Comparison of ENCODE assay signal across 8 cellular contexts in genomic region chr2:27583390-27583915, GRCh38. TPM values are rescaled to one million over a fixed set of nuclear protein-coding genes. Genes with fewer than 3 reads are reported as not detected.
DNase-seq lines count a peak whose midpoint lies in the region; ATAC-seq lines count a peak whose summit lies in the region.

No MANE protein-coding gene starts in this region.

- no peak overlapping the region for H3K14ac ChIP-seq in neuronal stem cell (ENCODE audit: low read length)

- H3K4me1 ChIP-seq in SJCRH30 (peaks cover 4% of the 10 kb centered on the region; the same call in 1 of the 2 replicates), neuronal stem cell (ENCODE audit: control insufficient read depth in 2 of 2, insufficient read depth in 1 of 2, low read depth in 1 of 2, low read length in 2 of 2) (peaks cover 2 to 4% of the 10 kb centered on the region in 2 donors)

- H4K91ac ChIP-seq in neuronal stem cell (ENCODE audit: low read depth, low read length, poor library complexity): no peak overlapping the region

- peaks cover 5% of the 10 kb centered on the region for H3K79me1 ChIP-seq in neuronal stem cell (ENCODE audit: low read depth, low read length)

- H3K4ac ChIP-seq in neuronal stem cell (ENCODE audit: low read length): no peak overlapping the region

- H3K27ac ChIP-seq in SJCRH30: peak overlapping the region; percentile 64
- peak overlapping the region; percentile 61 for H3K27ac ChIP-seq in epithelial cell of prostate
- no peak overlapping the region for H3K27ac ChIP-seq in neuronal stem cell (replicated peaks; ENCODE audit: low read length)

- no CpG with 5 or more reads among the region's 12 CpGs for WGBS in neuronal stem cell (ENCODE audit: extremely low coverage in 2 of 2, insufficient read length in 2 of 2, insufficient replicate concordance in 1 of 2), 2 donors

- no peak overlapping the region for H3K23ac ChIP-seq in neuronal stem cell (ENCODE audit: low read depth, low read length, poor library complexity)

- no peak overlapping the region for H2BK15ac ChIP-seq in neuronal stem cell (ENCODE audit: low read length)

- peak overlapping the region; percentile 71 for H3K9ac ChIP-seq in neuronal stem cell (ENCODE audit: low read depth, low read length, poor library complexity)

- H3K4me2 ChIP-seq in neuronal stem cell (ENCODE audit: insufficient read depth, low read length, poor library complexity, severe bottlenecking): peak overlapping the region; percentile 59

- H3K27me3 ChIP-seq in SJCRH30 (no peaks in the 10 kb centered on the region), neuronal stem cell (ENCODE audit: control insufficient read depth in 3 of 3, insufficient read depth in 3 of 3, low read depth in 1 of 3, low read length in 3 of 3) (no peaks in the 10 kb centered on the region)

- H3K36me3 ChIP-seq in SJCRH30: no peaks in the 10 kb centered on the region; the same call in 1 of the 2 replicates
- H3K36me3 ChIP-seq in neuronal stem cell (replicated peaks in 1 of 2; ENCODE audit: control insufficient read depth in 2 of 2, insufficient read depth in 2 of 2, low read length in 2 of 2): no peaks in the 10 kb centered on the region

- peaks cover 18% of the 10 kb centered on the region for H3K9me3 ChIP-seq in SJCRH30 (replicated peaks)
- peaks cover 0 to 32% of the 10 kb centered on the region in 2 donors for H3K9me3 ChIP-seq in neuronal stem cell (replicated peaks in 1 of 2; ENCODE audit: control insufficient read depth in 2 of 2, insufficient read depth in 1 of 2, low read depth in 1 of 2, low read length in 2 of 2)

- H2AFZ ChIP-seq in neuronal stem cell (ENCODE audit: low read length): peak overlapping the region; percentile 96

- H2BK120ac ChIP-seq in neuronal stem cell (ENCODE audit: low read depth, low read length): no peak overlapping the region

- H2BK5ac ChIP-seq in neuronal stem cell (ENCODE audit: low read length): no peak overlapping the region

- no peak overlapping the region for H2AK5ac ChIP-seq in neuronal stem cell (ENCODE audit: low read depth, low read length)

- no peak overlapping the region for H3K18ac ChIP-seq in neuronal stem cell (ENCODE audit: low read length)

- DNase-seq in NCI-H510A treated with DMSO at 0.1 percent for 48 hours (lab: John Stamatoyannopoulos, UW) (peak; percentile 11), NCI-H510A (lab: John Stamatoyannopoulos, UW) (no peak), SJCRH30 (no peak), epithelial cell of prostate (ENCODE audit: low read depth, low spot score) (no peak), neuronal stem cell (ENCODE audit: low spot score) (no peak), activated gamma-delta T cell treated with Interleukin-2 at 50 U/mL for 16 hours (no peak)

- no peak overlapping the region for H4K8ac ChIP-seq in neuronal stem cell (ENCODE audit: low read depth, low read length)

- H2BK12ac ChIP-seq in neuronal stem cell (ENCODE audit: low read length): no peak overlapping the region

- H3K4me3 ChIP-seq in SJCRH30 (peak overlapping the region; percentile 70), neuronal stem cell (ENCODE audit: low read length in 2 of 2) (peak overlapping the region; percentile 88 to 97)

- ATAC-seq in GM18519 (IDR thresholded peaks at IDR 0.05; ENCODE audit: low FRiP score, unreplicated experiment) (no peak), GM19467 (IDR thresholded peaks at IDR 0.05; ENCODE audit: unreplicated experiment) (no peak)

RNA-seq across cellular contexts. Expression of gene ZNF512, which starts 0.6 kb away (rescaled TPM):
- total RNA-seq in SJCRH30 (2014; rRNA removed; shearing (Covaris generic)): 83.4 and 87.8 TPM in 2 replicates
- polyA plus RNA-seq in neuronal stem cell (2013, experiment 1 of 2): 75.9 TPM
- 67.5 TPM for polyA plus RNA-seq in neuronal stem cell (2013, experiment 2 of 2)

RNA-seq across cellular contexts. Expression of gene CCDC121, which starts 45.4 kb away (rescaled TPM):
- 6.6 and 8.4 TPM in 2 replicates for total RNA-seq in SJCRH30 (2014; rRNA removed; shearing (Covaris generic))
- 5.6 TPM for polyA plus RNA-seq in neuronal stem cell (2013, experiment 1 of 2)
- 4.8 TPM for polyA plus RNA-seq in neuronal stem cell (2013, experiment 2 of 2)

RNA-seq across cellular contexts. Expression of gene GPN1, which starts 45.4 kb away (rescaled TPM):
- 71.9 and 78.6 TPM in 2 replicates for total RNA-seq in SJCRH30 (2014; rRNA removed; shearing (Covaris generic))
- polyA plus RNA-seq in neuronal stem cell (2013, experiment 1 of 2): 42.3 TPM
- polyA plus RNA-seq in neuronal stem cell (2013, experiment 2 of 2): 41.7 TPM
